Comparison of ENCODE assay signal across 2 cellular contexts in genomic region chr14:91786188-91786587, GRCh38.
TF ChIP-seq lines count a peak whose summit lies in the region.

No MANE protein-coding gene starts in this region.

TF ChIP-seq in IMR-90, 13 proteins besides CTCF, POLR2A, EP300 and RAD21:
- TF ChIP-seq RCOR1 (IDR thresholded peaks at IDR 0.05; ENCODE audit: insufficient replicate concordance, low read length): no peak
- TF ChIP-seq MAFK (IDR thresholded peaks at IDR 0.05; ENCODE audit: low read depth, low read length): peak; percentile 86
- no peak for TF ChIP-seq ELK1 (IDR thresholded peaks at IDR 0.05; ENCODE audit: borderline replicate concordance, low read depth, low read length)

TF ChIP-seq in H1, 55 proteins besides CTCF, POLR2A, EP300 and RAD21:
- no peak for TF ChIP-seq KDM5A (IDR thresholded peaks at IDR 0.05; ENCODE audit: low read length)
- TF ChIP-seq CBX5 (IDR thresholded peaks at IDR 0.05; ENCODE audit: low read depth, low read length): no peak
- peak; percentile 49; the same call in 1 of the 2 replicates for TF ChIP-seq MAFK (IDR thresholded peaks at IDR 0.05; ENCODE audit: low read depth, low read length)
